In the genomic region with DNA sequence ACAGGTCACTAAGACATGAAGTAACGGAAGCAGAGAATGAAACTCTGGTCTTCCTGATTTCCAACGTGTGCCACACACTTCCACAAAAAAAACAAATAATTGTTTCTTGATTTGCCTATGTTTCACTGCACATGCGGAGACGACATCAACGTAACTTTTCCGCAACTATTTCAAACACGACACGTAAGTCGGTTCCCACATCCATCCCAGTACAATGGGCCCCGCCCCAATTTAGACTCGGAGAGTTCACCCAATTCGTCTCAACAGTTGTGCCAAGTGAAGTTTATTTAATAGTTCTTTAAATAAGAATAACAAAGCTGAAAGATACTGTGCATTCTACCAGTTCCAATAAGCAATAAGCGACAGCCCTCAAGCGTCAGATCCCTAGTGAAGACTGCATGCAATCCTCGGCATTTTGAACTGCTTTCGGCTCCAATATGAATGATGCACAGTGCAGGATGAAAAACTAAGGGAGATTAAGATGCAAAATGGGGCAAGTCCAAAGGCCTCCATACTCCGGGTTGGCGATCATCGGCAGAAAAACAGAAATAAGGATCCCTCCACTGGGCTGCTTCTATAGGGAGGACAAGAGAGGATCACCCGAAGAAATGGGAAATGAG, we compare ENCODE assay signal across 8 cellular contexts. TPM values are rescaled to one million over a fixed set of nuclear protein-coding genes. Genes with fewer than 3 reads are reported as not detected.
DNase-seq lines count a peak whose midpoint lies in the region; TF ChIP-seq lines count a peak whose summit lies in the region.

No MANE protein-coding gene starts in this region.

- H3K27ac ChIP-seq in KOPT-K1 (ENCODE audit: low read depth, low read length, poor library complexity, severe bottlenecking) = peak overlapping the region; percentile 92
- peak overlapping the region; percentile 94 to 96 (median 96) for H3K27ac ChIP-seq in sigmoid colon

- TF ChIP-seq EP300 in sigmoid colon (IDR thresholded peaks at IDR 0.05) = no peak

- no peaks in the 10 kb centered on the region for H3K9me3 Mint-ChIP-seq in activated naive CD4-positive, alpha-beta T cell treated with anti-CD3 and anti-CD28 coated beads, Interleukin-2, amount 50 U/mL, for 24 hours

- H3K27ac Mint-ChIP-seq in activated naive CD4-positive, alpha-beta T cell treated with anti-CD3 and anti-CD28 coated beads, Interleukin-2, amount 50 U/mL, for 24 hours = peak overlapping the region; percentile 100

- peak; percentile 35 for DNase-seq in SIG-M5 treated with dmso at 0.1 percent for 504 hours (lab: John Stamatoyannopoulos, UW; ENCODE audit: unreplicated experiment)
- no peak for DNase-seq in SIG-M5 (lab: John Stamatoyannopoulos, UW)
- peak; percentile 27 for DNase-seq in hepatic stellate cell (ENCODE audit: low spot score)
- no peak for DNase-seq in sigmoid colon
- DNase-seq in NCI-H526 treated with DMSO at 0.1 percent for 48 hours (lab: John Stamatoyannopoulos, UW) = no peak
- DNase-seq in KBM-7 = no peak

- peak overlapping the region; percentile 75 to 87 (median 82) for H3K4me3 ChIP-seq in sigmoid colon

- peak overlapping the region; percentile 87 for H3K4me3 Mint-ChIP-seq in activated naive CD4-positive, alpha-beta T cell treated with anti-CD3 and anti-CD28 coated beads, Interleukin-2, amount 50 U/mL, for 24 hours

- no peak for TF ChIP-seq POLR2A in sigmoid colon (IDR thresholded peaks at IDR 0.05)

- TF ChIP-seq CTCF in sigmoid colon (IDR thresholded peaks at IDR 0.05) = no peak

- intact Hi-C loops in sigmoid colon (cut with DNase I) = loop anchor here (1.0 kb wide), 1 partner anchor 33 kb away; a partner anchor contains a TSS

- no peaks in the 10 kb centered on the region for H3K9me3 ChIP-seq in KOPT-K1 (ENCODE audit: insufficient read depth, low read length, poor library complexity, severe bottlenecking)
- H3K9me3 ChIP-seq in sigmoid colon = no peaks in the 10 kb centered on the region

- H3K27me3 ChIP-seq in sigmoid colon = no peaks in the 10 kb centered on the region

- H3K4me1 ChIP-seq in sigmoid colon = peaks cover 0 to 23% (median 17%) of the 10 kb centered on the region in 4 donors

- H3K27me3 Mint-ChIP-seq in activated naive CD4-positive, alpha-beta T cell treated with anti-CD3 and anti-CD28 coated beads, Interleukin-2, amount 50 U/mL, for 24 hours = no peaks in the 10 kb centered on the region

- H3K36me3 Mint-ChIP-seq in activated naive CD4-positive, alpha-beta T cell treated with anti-CD3 and anti-CD28 coated beads, Interleukin-2, amount 50 U/mL, for 24 hours = peaks cover 16% of the 10 kb centered on the region

- peaks cover 33% of the 10 kb centered on the region for H3K4me1 Mint-ChIP-seq in activated naive CD4-positive, alpha-beta T cell treated with anti-CD3 and anti-CD28 coated beads, Interleukin-2, amount 50 U/mL, for 24 hours

- 0 to 1% methylated on average over 20 of the region's 20 CpGs for WGBS in sigmoid colon, 2 donors

- H3K36me3 ChIP-seq in KOPT-K1 (ENCODE audit: insufficient read depth, low read length) (peaks cover 44% of the 10 kb centered on the region), sigmoid colon (peaks cover 4 to 22% (median 10%) of the 10 kb centered on the region in 4 donors)

- in situ Hi-C loops in KBM-7 (cut with MboI; ENCODE audit: low pct_unique_long_range_greater_than_20kb, low sequenced_read_pairs) = no loop called here

RNA-seq across cellular contexts. Expression of a gene that starts 0.7 kb away (rescaled TPM):
- 100 to 1,000 TPM in 1 of 4 donors, 10 to 100 TPM in 3; 75.8 to 111 (median 97.9) TPM for total RNA-seq in sigmoid colon
- 10 to 100 TPM; 51.3 to 94.7 (median 57.1) TPM for polyA plus RNA-seq in sigmoid colon

RNA-seq across cellular contexts. Expression of a gene that starts 17.7 kb away (rescaled TPM):
- total RNA-seq in sigmoid colon = 10 to 100 TPM; 44.0 to 59.2 (median 55.1) TPM
- polyA plus RNA-seq in sigmoid colon = 10 to 100 TPM; 27.2 to 50.6 (median 36.6) TPM

RNA-seq across cellular contexts. Expression of a gene that starts 33.9 kb away (rescaled TPM):
- 1 to 10 TPM; 1.5 to 4.1 (median 3.4) TPM for total RNA-seq in sigmoid colon
- polyA plus RNA-seq in sigmoid colon = 1 to 10 TPM in 2 of 3 donors, under 1 TPM in 1; 0.46 to 1.8 (median 1.1) TPM

Comparison
In these comparisons a context has a peak if more than half of its experiments do, and no peak if none do; other contexts are left out.
1. DNase-seq: peak in SIG-M5 treated with dmso at 0.1 percent for 504 hours (single experiment) and hepatic stellate cell (single experiment); none in SIG-M5 (single experiment), sigmoid colon (single experiment), NCI-H526 treated with DMSO at 0.1 percent for 48 hours (single experiment) and KBM-7 (single experiment).